In genomic region chr12:26941251-26941650, GRCh38 we compare ENCODE assay signal across 8 cellular contexts. TPM values are rescaled to one million over a fixed set of nuclear protein-coding genes. Genes with fewer than 3 reads are reported as not detected.
A peak's percentile ranks its signal among the peaks of the same experiment; 100 is the strongest.
DNase-seq lines count a peak whose midpoint lies in the region; FAIRE-seq and TF ChIP-seq lines count a peak whose summit lies in the region.
"Had no signal": no experiment of that assay in that cellular context is flagged by ENCODE, and none has a peak within 500 bp of the region (broad histone marks: within the 10 kb centered on the region; RNA-seq: fewer than 3 reads in every experiment).

No MANE protein-coding gene starts in this region.

- H3K4me2 ChIP-seq in neural cell (ENCODE audit: low read length): no peak overlapping the region

- H4K20me1 ChIP-seq in neural cell (ENCODE audit: insufficient read depth): no peaks in the 10 kb centered on the region

- H3K36me3 ChIP-seq in brain microvascular endothelial cell (replicated peaks): peaks cover 3% of the 10 kb centered on the region
- no peaks in the 10 kb centered on the region for H3K36me3 ChIP-seq in neural cell (ENCODE audit: insufficient read depth, low read length)

- H3K79me2 ChIP-seq in neural cell (replicated peaks; ENCODE audit: insufficient read depth, low read length): peaks cover 82% of the 10 kb centered on the region

- TF ChIP-seq POLR2A in NB4 (IDR thresholded peaks at IDR 0.05; ENCODE audit: extremely low read depth, insufficient read length): no peak
- no peak for TF ChIP-seq POLR2A in H54 (IDR thresholded peaks at IDR 0.05; ENCODE audit: low read depth, low read length)

- peak overlapping the region; percentile 44 for H3K27ac ChIP-seq in brain microvascular endothelial cell
- H3K27ac ChIP-seq in neural cell (ENCODE audit: low read length): no peak overlapping the region

- FAIRE-seq in H54 (lab: Jason Lieb, UNC): no peak

- H3F3A ChIP-seq in neural cell (ENCODE audit: insufficient read depth, low read length, poor library complexity, severe bottlenecking): peaks cover 5% of the 10 kb centered on the region

- in situ Hi-C loops in brain microvascular endothelial cell (cut with HindIII; ENCODE audit: low pct_ligation_motif_present, low sequenced_read_pairs): no loop called here

- no peak overlapping the region for H3K9ac ChIP-seq in neural cell (ENCODE audit: low read length)

- H3K27me3 ChIP-seq in brain microvascular endothelial cell (replicated peaks) (no peaks in the 10 kb centered on the region), neural cell (ENCODE audit: insufficient read depth, low read depth, low read length) (no peaks in the 10 kb centered on the region)

- H2AFZ ChIP-seq in neural cell (ENCODE audit: low read depth, low read length): no peak overlapping the region

- H3K9me3 ChIP-seq in neural cell (ENCODE audit: low read length): no peaks in the 10 kb centered on the region

- no peaks in the 10 kb centered on the region for H3K9me2 ChIP-seq in neural cell (ENCODE audit: insufficient read depth, low read length)

- no peak for DNase-seq in NB4 (ENCODE audit: low read depth)
- no peak for DNase-seq in brain microvascular endothelial cell
- no peak for DNase-seq in DMS53 treated with DMSO at 0.1 percent for 48 hours (lab: John Stamatoyannopoulos, UW; ENCODE audit: unreplicated experiment)
- no peak for DNase-seq in stimulated activated CD4-positive, alpha-beta T cell treated with anti-CD3 and anti-CD28 coated beads, Interleukin-4, amount 100 ng/mL, for 24 hours
- DNase-seq in H54 (ENCODE audit: insufficient read length, low spot score): no peak
- DNase-seq: NCI-H446 had no signal

- TF ChIP-seq CTCF in NB4 (IDR thresholded peaks at IDR 0.05; ENCODE audit: low read depth, low read length): no peak
- TF ChIP-seq CTCF in brain microvascular endothelial cell (IDR thresholded peaks at IDR 0.05; ENCODE audit: low read depth, low read length, missing control alignments): no peak
- no peak for TF ChIP-seq CTCF in neural cell (IDR thresholded peaks at IDR 0.05; ENCODE audit: poor library complexity, severe bottlenecking)

- no peak for TF ChIP-seq RAD21 in neural cell (conservative IDR thresholded peaks at IDR 0.05)

- no peak for TF ChIP-seq EP300 in neural cell (conservative IDR thresholded peaks at IDR 0.05; ENCODE audit: poor library complexity, severe bottlenecking)

- H3K4me3 ChIP-seq in GM08714 (ENCODE audit: low read length) (peak overlapping the region; percentile 60; the same call in 1 of the 2 replicates), NB4 (ENCODE audit: low read depth, low read length) (peak overlapping the region; percentile 86), brain microvascular endothelial cell (ENCODE audit: low read depth, low read length) (no peak overlapping the region), neural cell (ENCODE audit: low read length) (peak overlapping the region; percentile 84)

TF ChIP-seq in neural cell, 6 proteins besides CTCF, POLR2A, EP300 and RAD21:
- TF ChIP-seq POLR2AphosphoS5 (IDR thresholded peaks at IDR 0.05) (no peak), MXI1 (conservative IDR thresholded peaks at IDR 0.05; ENCODE audit: poor library complexity, severe bottlenecking) (no peak), SMC3 (conservative IDR thresholded peaks at IDR 0.05; ENCODE audit: poor library complexity) (no peak), EZH2 (IDR thresholded peaks at IDR 0.05; ENCODE audit: borderline replicate concordance, insufficient read depth, low read length, poor library complexity, severe bottlenecking) (no peak), TAF1 (IDR thresholded peaks at IDR 0.05; ENCODE audit: low read depth) (no peak), REST (IDR thresholded peaks at IDR 0.05; ENCODE audit: borderline replicate concordance) (no peak)

RNA-seq across cellular contexts. Expression of gene FGFR1OP2, which starts 3.0 kb away (rescaled TPM):
- polyA plus RNA-seq in neural cell: 79.4 and 88.8 TPM in 2 replicates
- polyA minus RNA-seq in neural cell: 63.6 and 66.0 TPM in 2 replicates

RNA-seq across cellular contexts. Expression of gene INTS13, which starts 3.5 kb away (rescaled TPM):
- 15.3 and 28.8 TPM in 2 replicates for polyA plus RNA-seq in neural cell
- 27.2 and 30.9 TPM in 2 replicates for polyA minus RNA-seq in neural cell
